ENCODE assay signal across 8 cellular contexts in genomic region chr13:99432637-99433542, GRCh38.
DNase-seq lines count a peak whose midpoint lies in the region; ATAC-seq and TF ChIP-seq lines count a peak whose summit lies in the region.

No MANE protein-coding gene starts in this region.

- no peaks in the 10 kb centered on the region for H3K36me3 Mint-ChIP-seq in CD8-positive, alpha-beta memory T cell
- H3K36me3 Mint-ChIP-seq in activated CD4-positive, alpha-beta T cell treated with anti-CD3 and anti-CD28 coated beads for 36 hours (ENCODE audit: low read depth): peaks cover 3% of the 10 kb centered on the region

- H3K9me3 ChIP-seq in CD8-positive, alpha-beta memory T cell (ENCODE audit: low read length): no peaks in the 10 kb centered on the region
- H3K9me3 ChIP-seq in colonic mucosa: no peaks in the 10 kb centered on the region

- peaks cover 58% of the 10 kb centered on the region for H3K4me1 ChIP-seq in CD8-positive, alpha-beta memory T cell (ENCODE audit: insufficient read depth, low read length)
- no peaks in the 10 kb centered on the region for H3K4me1 ChIP-seq in colonic mucosa

- H3K27me3 ChIP-seq in CD8-positive, alpha-beta memory T cell (ENCODE audit: insufficient read depth, low read length, poor library complexity, severe bottlenecking): no peaks in the 10 kb centered on the region
- H3K27me3 ChIP-seq in colonic mucosa: no peaks in the 10 kb centered on the region

- no peaks in the 10 kb centered on the region for H3K27me3 Mint-ChIP-seq in CD8-positive, alpha-beta memory T cell
- H3K27me3 Mint-ChIP-seq in activated CD4-positive, alpha-beta T cell treated with anti-CD3 and anti-CD28 coated beads for 36 hours: no peaks in the 10 kb centered on the region

- no peaks in the 10 kb centered on the region for H3K36me3 ChIP-seq in CD8-positive, alpha-beta memory T cell (ENCODE audit: insufficient read depth, low read length)
- H3K36me3 ChIP-seq in colonic mucosa: no peaks in the 10 kb centered on the region

- H3K9ac ChIP-seq in colonic mucosa (ENCODE audit: low read depth in 2 of 2, low read length in 2 of 2): peak overlapping the region in 1 of 2 donors; percentile 30

- H3K4me1 Mint-ChIP-seq in CD8-positive, alpha-beta memory T cell: peaks cover 58 to 71% (median 67%) of the 10 kb centered on the region in 3 donors
- peaks cover 70% of the 10 kb centered on the region for H3K4me1 Mint-ChIP-seq in activated CD4-positive, alpha-beta T cell treated with anti-CD3 and anti-CD28 coated beads for 36 hours

- peak; percentile 79 to 92 (median 87) for DNase-seq in CD8-positive, alpha-beta memory T cell
- DNase-seq in HuH-7.5 (ENCODE audit: low spot score) (peak; percentile 39), colonic mucosa (peak; percentile 40), lung microvascular endothelial cell (ENCODE audit: low read depth in 2 of 2) (peak; percentile 85 to 87), NCI-H1092 treated with DMSO at 0.1 percent for 48 hours (lab: John Stamatoyannopoulos, UW) (no peak)
- peak; percentile 95 for DNase-seq in activated CD4-positive, alpha-beta T cell treated with anti-CD3 and anti-CD28 coated beads for 36 hours
- peak; percentile 52 for DNase-seq in stimulated activated CD8-positive, alpha-beta memory T cell treated with anti-CD3 and anti-CD28 coated beads, Interleukin-15, amount 100 ng/mL, for 24 hours (ENCODE audit: low read depth)

- CTCF ChIA-PET in CD8-positive, alpha-beta memory T cell (lab: Charles Lee): interaction anchor here (1.0 to 4.9 kb wide), 8 partner anchors 11 to 163 kb away, joined by 3 to 260 read pairs (median 52); no protein-coding TSS in a partner anchor
- CTCF ChIA-PET in activated CD4-positive, alpha-beta T cell treated with anti-CD3 and anti-CD28 coated beads for 36 hours (lab: Charles Lee): interaction anchor here (1.0 to 5.8 kb wide), 12 partner anchors 8 to 256 kb away, joined by 4 to 164 read pairs (median 8); no protein-coding TSS in a partner anchor

- peak; percentile 55 for ATAC-seq in GM21529 (IDR thresholded peaks at IDR 0.05; ENCODE audit: unreplicated experiment)
- ATAC-seq in activated CD4-positive, alpha-beta T cell treated with anti-CD3 and anti-CD28 coated beads for 36 hours: peak; percentile 46

- POLR2A ChIA-PET in CD8-positive, alpha-beta memory T cell (lab: Charles Lee): interaction anchor here (0.5 to 1.0 kb wide), 2 partner anchors 13 to 246 kb away, joined by 3 to 4 read pairs; no protein-coding TSS in a partner anchor
- POLR2A ChIA-PET in activated CD4-positive, alpha-beta T cell treated with anti-CD3 and anti-CD28 coated beads for 36 hours (lab: Charles Lee): interaction anchor here (1.6 to 2.3 kb wide), 2 partner anchors 50 to 118 kb away, joined by 3 to 21 read pairs; no protein-coding TSS in a partner anchor

- peak overlapping the region; percentile 70 to 100 (median 96) for H3K27ac Mint-ChIP-seq in CD8-positive, alpha-beta memory T cell
- H3K27ac Mint-ChIP-seq in activated CD4-positive, alpha-beta T cell treated with anti-CD3 and anti-CD28 coated beads for 36 hours: peak overlapping the region; percentile 97

- peak overlapping the region; percentile 71 to 91 (median 81) for H3K4me3 Mint-ChIP-seq in CD8-positive, alpha-beta memory T cell
- peak overlapping the region; percentile 74 for H3K4me3 Mint-ChIP-seq in activated CD4-positive, alpha-beta T cell treated with anti-CD3 and anti-CD28 coated beads for 36 hours

- no peak for TF ChIP-seq CTCF in colonic mucosa (IDR thresholded peaks at IDR 0.05)

- H3K4me3 ChIP-seq in CD8-positive, alpha-beta memory T cell (ENCODE audit: low read length): peak overlapping the region; percentile 43
- no peak overlapping the region for H3K4me3 ChIP-seq in colonic mucosa

- intact Hi-C loops in activated CD4-positive, alpha-beta T cell treated with anti-CD3 and anti-CD28 coated beads for 36 hours (cut with DNase I, micrococcal nuclease): loop anchor here (1.0 to 10.0 kb wide), 12 partner anchors 11 to 861 kb away; partner anchors contain the start of gene UBAC2 (in 1 of the 2)
- intact Hi-C loops in colonic mucosa (cut with DNase I): no loop called here

- H3K9me3 Mint-ChIP-seq in CD8-positive, alpha-beta memory T cell: no peaks in the 10 kb centered on the region
- peaks cover 2% of the 10 kb centered on the region for H3K9me3 Mint-ChIP-seq in activated CD4-positive, alpha-beta T cell treated with anti-CD3 and anti-CD28 coated beads for 36 hours (ENCODE audit: low read depth)

- peak overlapping the region; percentile 32 for H3K27ac ChIP-seq in CD8-positive, alpha-beta memory T cell (ENCODE audit: low read depth, low read length)
- peak overlapping the region; percentile 30 for H3K27ac ChIP-seq in colonic mucosa
